8 cellular contexts compared by ENCODE assay signal in genomic region chr11:71580057-71581003, GRCh38. TPM values are rescaled to one million over a fixed set of nuclear protein-coding genes. Genes with fewer than 3 reads are reported as not detected.
DNase-seq lines count a peak whose midpoint lies in the region; ATAC-seq lines count a peak whose summit lies in the region.

No MANE protein-coding gene starts in this region.

- H3K9ac ChIP-seq in BLaER1 (no peak overlapping the region), GM23248 (no peak overlapping the region)

- no peaks in the 10 kb centered on the region for H3K9me3 Mint-ChIP-seq in activated CD4-positive, alpha-beta memory T cell treated with anti-CD3 and anti-CD28 coated beads, Interleukin-2, amount 10 ng/mL, durations not matched to agents 7 days and 5 days

- peak; percentile 90 for DNase-seq in GM23248
- peak; percentile 91 for DNase-seq in NCI-H345 (lab: John Stamatoyannopoulos, UW)
- peak; percentile 23 for DNase-seq in activated CD4-positive, alpha-beta memory T cell treated with anti-CD3 and anti-CD28 coated beads, Interleukin-2, amount 10 ng/mL, durations not matched to agents 7 days and 5 days
- DNase-seq in glomerular visceral epithelial cell (ENCODE audit: extremely low spot score) = peak; percentile 60
- DNase-seq in pons (ENCODE audit: low spot score) = peak; percentile 86

- H3K4me3 Mint-ChIP-seq in activated CD4-positive, alpha-beta memory T cell treated with anti-CD3 and anti-CD28 coated beads, Interleukin-2, amount 10 ng/mL, durations not matched to agents 7 days and 5 days = no peak overlapping the region

- no peak overlapping the region for H3K27ac Mint-ChIP-seq in activated CD4-positive, alpha-beta memory T cell treated with anti-CD3 and anti-CD28 coated beads, Interleukin-2, amount 10 ng/mL, durations not matched to agents 7 days and 5 days

- no peaks in the 10 kb centered on the region for H3K79me2 ChIP-seq in GM23248 (ENCODE audit: insufficient read depth)

- in situ Hi-C loops in GM23248 (cut with MboI) = no loop called here

- no peaks in the 10 kb centered on the region for H3K9me2 ChIP-seq in GM23248 (ENCODE audit: insufficient read depth)

- H3K9me3 ChIP-seq in BLaER1 = no peaks in the 10 kb centered on the region
- H3K9me3 ChIP-seq in GM23248 (ENCODE audit: low read depth) = no peaks in the 10 kb centered on the region

- H3K4me3 ChIP-seq in BLaER1 = no peak overlapping the region
- H3K4me3 ChIP-seq in GM23248 = no peak overlapping the region

- H3F3A ChIP-seq in GM23248 (ENCODE audit: insufficient read depth) = no peaks in the 10 kb centered on the region

- H3K27me3 ChIP-seq in BLaER1 (no peaks in the 10 kb centered on the region), GM23248 (replicated peaks; ENCODE audit: insufficient read depth) (peaks cover 19% of the 10 kb centered on the region; the same call in 1 of the 2 replicates)

- H3K27me3 Mint-ChIP-seq in activated CD4-positive, alpha-beta memory T cell treated with anti-CD3 and anti-CD28 coated beads, Interleukin-2, amount 10 ng/mL, durations not matched to agents 7 days and 5 days = peaks cover 14% of the 10 kb centered on the region

- H3K4me1 ChIP-seq in BLaER1 (peaks cover 40% of the 10 kb centered on the region), GM23248 (ENCODE audit: insufficient read depth) (no peaks in the 10 kb centered on the region)

- no peaks in the 10 kb centered on the region for H4K20me1 ChIP-seq in BLaER1
- H4K20me1 ChIP-seq in GM23248 (ENCODE audit: insufficient read depth) = no peaks in the 10 kb centered on the region

- peaks cover 9% of the 10 kb centered on the region for H3K4me1 Mint-ChIP-seq in activated CD4-positive, alpha-beta memory T cell treated with anti-CD3 and anti-CD28 coated beads, Interleukin-2, amount 10 ng/mL, durations not matched to agents 7 days and 5 days

- no peak overlapping the region for H3K27ac ChIP-seq in BLaER1
- no peak overlapping the region for H3K27ac ChIP-seq in GM23248

- no peaks in the 10 kb centered on the region for H3K36me3 ChIP-seq in BLaER1
- H3K36me3 ChIP-seq in GM23248 (ENCODE audit: low read depth) = no peaks in the 10 kb centered on the region

- POLR2A ChIA-PET in activated CD4-positive, alpha-beta memory T cell treated with anti-CD3 and anti-CD28 coated beads, Interleukin-2, amount 10 ng/mL, durations not matched to agents 7 days and 5 days (lab: Charles Lee) = no interaction called here

- CTCF ChIA-PET in activated CD4-positive, alpha-beta memory T cell treated with anti-CD3 and anti-CD28 coated beads, Interleukin-2, amount 10 ng/mL, durations not matched to agents 7 days and 5 days (lab: Charles Lee) = interaction anchor here (0.8 kb wide), 1 partner anchor 33 kb away, joined by 3 read pairs; no protein-coding TSS in a partner anchor

- 2 to 4% methylated on average over 8 of the region's 8 CpGs for WGBS in GM23248 (ENCODE audit: low coverage in 1 of 2, low lambda C conversion rate in 2 of 2, missing lambda C conversion rate in 2 of 2), 2 experiments

- no peak overlapping the region for H2AFZ ChIP-seq in GM23248

- H3K4me2 ChIP-seq in BLaER1 (peak overlapping the region; percentile 26), GM23248 (ENCODE audit: unreplicated experiment) (no peak overlapping the region)

- H3K36me3 Mint-ChIP-seq in activated CD4-positive, alpha-beta memory T cell treated with anti-CD3 and anti-CD28 coated beads, Interleukin-2, amount 10 ng/mL, durations not matched to agents 7 days and 5 days (ENCODE audit: low read depth) = no peaks in the 10 kb centered on the region

- ATAC-seq in GM18867 (IDR thresholded peaks at IDR 0.05; ENCODE audit: unreplicated experiment) (no peak), HG03025 (IDR thresholded peaks at IDR 0.05; ENCODE audit: low FRiP score, unreplicated experiment) (no peak)

RNA-seq across cellular contexts. Expression of gene KRTAP5-11, which starts 2.3 kb away (rescaled TPM):
- total RNA-seq in GM23248 (2014; rRNA removed; shearing (Covaris generic)) = not detected in 2 replicates
- polyA plus RNA-seq in GM23248 (2016; fragmentation: Nextera tagmentation; extraction: Ambion mirVana) = not detected in 2 replicates
- not detected for total RNA-seq in activated CD4-positive, alpha-beta memory T cell treated with anti-CD3 and anti-CD28 coated beads, Interleukin-2, amount 10 ng/mL, durations not matched to agents 7 days and 5 days

RNA-seq across cellular contexts. Expression of gene KRTAP5-10, which starts 15.0 kb away (rescaled TPM):
- total RNA-seq in GM23248 (2014; rRNA removed; shearing (Covaris generic)) = not detected in 2 replicates
- not detected in 2 replicates for polyA plus RNA-seq in GM23248 (2016; fragmentation: Nextera tagmentation; extraction: Ambion mirVana)
- under 1 TPM in 1 of 2 experiments, not detected in 1; 0.20 TPM for total RNA-seq in activated CD4-positive, alpha-beta memory T cell treated with anti-CD3 and anti-CD28 coated beads, Interleukin-2, amount 10 ng/mL, durations not matched to agents 7 days and 5 days

RNA-seq across cellular contexts. Expression of gene KRTAP5-9, which starts 32.1 kb away (rescaled TPM):
- not detected in 2 replicates for total RNA-seq in GM23248 (2014; rRNA removed; shearing (Covaris generic))
- polyA plus RNA-seq in GM23248 (2016; fragmentation: Nextera tagmentation; extraction: Ambion mirVana) = not detected in 2 replicates
- not detected for total RNA-seq in activated CD4-positive, alpha-beta memory T cell treated with anti-CD3 and anti-CD28 coated beads, Interleukin-2, amount 10 ng/mL, durations not matched to agents 7 days and 5 days

RNA-seq across cellular contexts. Expression of gene KRTAP5-8, which starts 42.5 kb away (rescaled TPM):
- not detected in 2 replicates for total RNA-seq in GM23248 (2014; rRNA removed; shearing (Covaris generic))
- not detected in 2 replicates for polyA plus RNA-seq in GM23248 (2016; fragmentation: Nextera tagmentation; extraction: Ambion mirVana)
- not detected for total RNA-seq in activated CD4-positive, alpha-beta memory T cell treated with anti-CD3 and anti-CD28 coated beads, Interleukin-2, amount 10 ng/mL, durations not matched to agents 7 days and 5 days

RNA-seq across cellular contexts. Expression of gene KRTAP5-7, which starts 53.3 kb away (rescaled TPM):
- not detected in 2 replicates for total RNA-seq in GM23248 (2014; rRNA removed; shearing (Covaris generic))
- not detected in 2 replicates for polyA plus RNA-seq in GM23248 (2016; fragmentation: Nextera tagmentation; extraction: Ambion mirVana)
- total RNA-seq in activated CD4-positive, alpha-beta memory T cell treated with anti-CD3 and anti-CD28 coated beads, Interleukin-2, amount 10 ng/mL, durations not matched to agents 7 days and 5 days = not detected

Comparison
In these comparisons a context has a peak if more than half of its experiments do, and no peak if none do; other contexts are left out.
1. DNase-seq: peak in every context shown above with its lines; median percentile 91 in NCI-H345; 90 in GM23248; 86 in pons; 60 in glomerular visceral epithelial cell; 23 in activated CD4-positive, alpha-beta memory T cell treated with anti-CD3 and anti-CD28 coated beads, Interleukin-2, amount 10 ng/mL, durations not matched to agents 7 days and 5 days.